ENCODE assay signal across 19 cellular contexts in genomic region chr13:107873908-107874307, GRCh38.
"Had no signal": no experiment of that assay in that cellular context is flagged by ENCODE, and none has a peak within 500 bp of the region (broad histone marks: within the 10 kb centered on the region; RNA-seq: fewer than 3 reads in every experiment).

No MANE protein-coding gene starts in this region.

- FAIRE-seq: HTR-8/SVneo had no signal

- H3K27me3 ChIP-seq: SJCRH30 had no signal

- H3K4me1 ChIP-seq: SJCRH30 had no signal

- DNase-seq: Karpas-422, KG1, MM.1S, NCI-H1092 treated with DMSO at 0.1 percent for 48 hours, NCI-H1436, NCI-H1694, NCI-H187 treated with DMSO at 0.1 percent for 48 hours, NCI-H2029 treated with DMSO at 0.1 percent for 48 hours, NCI-H2171 treated with DMSO at 0.1 percent for 48 hours, NCI-H524, NCI-H69, NCI-H774, PC-3, SHP77 treated with DMSO at 0.1 percent for 48 hours, SJCRH30, SW 1271, T-cell had no signal

- H3K9me3 ChIP-seq: SJCRH30 had no signal

- H3K4me3 ChIP-seq: SJCRH30 had no signal

- H3K27ac ChIP-seq: HL-60, SJCRH30 had no signal

- H3K36me3 ChIP-seq: SJCRH30 had no signal
